ENCODE assay signal across 9 cellular contexts in genomic region chr1:156128749-156129682, GRCh38. TPM values are rescaled to one million over a fixed set of nuclear protein-coding genes. Genes with fewer than 3 reads are reported as not detected.
DNase-seq lines count a peak whose midpoint lies in the region; ATAC-seq and TF ChIP-seq lines count a peak whose summit lies in the region.
"Had no signal": no experiment of that assay in that cellular context is flagged by ENCODE, and none has a peak within 500 bp of the region (broad histone marks: within the 10 kb centered on the region; RNA-seq: fewer than 3 reads in every experiment).

No MANE protein-coding gene starts in this region.

- H3K4me3 ChIP-seq in iPS-20b (ENCODE audit: low read length) (no peak overlapping the region), stomach (peak overlapping the region in 3 of 4 donors; percentile 3 to 10 (median 7)), lower leg skin (ENCODE audit: low read depth, poor library complexity, severe bottlenecking) (no peak overlapping the region)

- H3K36me3 ChIP-seq in iPS-20b (ENCODE audit: insufficient read depth, low read depth, low read length) (peaks cover 15% of the 10 kb centered on the region), stomach (peaks cover 36 to 37% (median 36%) of the 10 kb centered on the region in 4 donors)

- H3K9me3 Mint-ChIP-seq in IgD-negative memory B cell: no peaks in the 10 kb centered on the region
- H3K9me3 Mint-ChIP-seq: activated B cell treated with CpG ODN at 0.5 μM for 24 hours had no signal

- no peak overlapping the region for H3K4me3 Mint-ChIP-seq in IgD-negative memory B cell
- H3K4me3 Mint-ChIP-seq: activated B cell treated with CpG ODN at 0.5 μM for 24 hours had no signal

- no peak for ATAC-seq in GM21515 (IDR thresholded peaks at IDR 0.05; ENCODE audit: unreplicated experiment)

- TF ChIP-seq CTCF in stomach (IDR thresholded peaks at IDR 0.05) (no peak), lower leg skin (IDR thresholded peaks at IDR 0.05) (no peak), GM13977 (IDR thresholded peaks at IDR 0.05; ENCODE audit: extremely low read depth, insufficient read depth, missing control alignments) (no peak)

- intact Hi-C loops in stomach (cut with DNase I; ENCODE audit: low total_unique reads): no loop called here
- intact Hi-C loops in lower leg skin (cut with DNase I; ENCODE audit: low total_unique reads): no loop called here

- peaks cover 10 to 24% (median 16%) of the 10 kb centered on the region in 3 donors for H3K4me1 Mint-ChIP-seq in IgD-negative memory B cell

- TF ChIP-seq EP300 in stomach (IDR thresholded peaks at IDR 0.05): peak; percentile 44

- H3K27ac ChIP-seq in angular gyrus (ENCODE audit: low read depth, low read length) (peak overlapping the region; percentile 71), iPS-20b (ENCODE audit: low read length) (peak overlapping the region; percentile 49), stomach (peak overlapping the region; percentile 62 to 99 (median 93))

- H3K27me3 ChIP-seq in iPS-20b (ENCODE audit: insufficient read depth, low read length) (no peaks in the 10 kb centered on the region), stomach (no peaks in the 10 kb centered on the region)

- in situ Hi-C loops in GM13977 (cut with MboI; ENCODE audit: low pct_unique_long_range_greater_than_20kb, low sequenced_read_pairs, unreplicated experiment): no loop called here

- no peaks in the 10 kb centered on the region for H3K9me3 ChIP-seq in iPS-20b (ENCODE audit: insufficient read depth, low read depth, low read length)
- H3K9me3 ChIP-seq in stomach: no peaks in the 10 kb centered on the region

- H3K9ac ChIP-seq in iPS-20b (ENCODE audit: low read depth, low read length): peak overlapping the region; percentile 67; the same call in 1 of the 2 replicates

- 28 to 37% (median 30%) methylated on average over 8 of the region's 8 CpGs for WGBS in stomach, 5 donors
- WGBS in lower leg skin, 2 donors: 10 to 11% methylated on average over 8 of the region's 8 CpGs

- H3K27ac Mint-ChIP-seq in IgD-negative memory B cell: peak overlapping the region in 2 of 3 donors; percentile 21 to 95
- H3K27ac Mint-ChIP-seq: activated B cell treated with CpG ODN at 0.5 μM for 24 hours had no signal

- peaks cover 26% of the 10 kb centered on the region for H3K4me1 ChIP-seq in iPS-20b (ENCODE audit: insufficient read depth, low read length)
- peaks cover 67 to 84% (median 69%) of the 10 kb centered on the region in 4 donors for H3K4me1 ChIP-seq in stomach

- H3K36me3 Mint-ChIP-seq in IgD-negative memory B cell: no peaks in the 10 kb centered on the region

- TF ChIP-seq POLR2A in stomach (IDR thresholded peaks at IDR 0.05): no peak
- TF ChIP-seq POLR2A in lower leg skin (IDR thresholded peaks at IDR 0.05): no peak

- peaks cover 1% of the 10 kb centered on the region for H3K27me3 Mint-ChIP-seq in IgD-negative memory B cell
- H3K27me3 Mint-ChIP-seq: activated B cell treated with CpG ODN at 0.5 μM for 24 hours had no signal

- DNase-seq in stomach (no peak), lower leg skin (ENCODE audit: low spot score in 2 of 2) (no peak), GM13977 (ENCODE audit: low spot score) (no peak)
- no peak for DNase-seq in stimulated activated naive CD4-positive, alpha-beta T cell treated with Interleukin-2 at 50 U/mL for 16 hours (lab: John Stamatoyannopoulos, UW)
- DNase-seq: activated B cell treated with CpG ODN at 0.5 μM for 24 hours had no signal

RNA-seq across cellular contexts. Expression of gene LMNA, which starts 14.5 kb away (rescaled TPM):
- polyA plus RNA-seq in IgD-negative memory B cell (5.7 TPM), stomach (100 to 1,000 TPM; 108 to 201 (median 132) TPM)
- total RNA-seq in stomach (100 to 1,000 TPM in 4 of 5 donors, 10 to 100 TPM in 1; 53.1 to 630 (median 318) TPM), lower leg skin (100 to 1,000 TPM; 530 to 611 (median 555) TPM)

RNA-seq across cellular contexts. Expression of gene SEMA4A, which starts 24.4 kb away (rescaled TPM):
- 11.0 TPM for polyA plus RNA-seq in IgD-negative memory B cell
- total RNA-seq in stomach: 10 to 100 TPM in 2 of 5 donors, 1 to 10 TPM in 3; 2.6 to 23.3 (median 8.5) TPM
- polyA plus RNA-seq in stomach: 10 to 100 TPM in 1 of 3 donors, 1 to 10 TPM in 2; 4.1 to 13.9 (median 4.7) TPM
- 10 to 100 TPM; 30.5 to 45.4 (median 41.4) TPM for total RNA-seq in lower leg skin

RNA-seq across cellular contexts. Expression of gene MEX3A, which starts 46.8 kb away (rescaled TPM):
- polyA plus RNA-seq in IgD-negative memory B cell (0.05 TPM), stomach (1 to 10 TPM in 1 of 3 donors, under 1 TPM in 1, not detected in 1; 0.25 to 1.1 TPM)
- total RNA-seq in stomach (10 to 100 TPM in 1 of 5 donors, 1 to 10 TPM in 2, not detected in 2; 1.5 to 11.0 (median 1.6) TPM), lower leg skin (1 to 10 TPM in 1 of 4 donors, under 1 TPM in 3; 0.21 to 1.1 (median 0.67) TPM)

Comparison
In these comparisons a context has a peak if more than half of its experiments do, and no peak if none do; other contexts are left out.
1. H3K4me3 ChIP-seq: peak in stomach (3 of 4); none in iPS-20b (single experiment) and lower leg skin (single experiment).
2. Peak in every context shown above with its lines, with median percentiles within 50 percentile points of each other: H3K27ac ChIP-seq.